Comparison of ENCODE assay signal across 10 cellular contexts in the genomic region with DNA sequence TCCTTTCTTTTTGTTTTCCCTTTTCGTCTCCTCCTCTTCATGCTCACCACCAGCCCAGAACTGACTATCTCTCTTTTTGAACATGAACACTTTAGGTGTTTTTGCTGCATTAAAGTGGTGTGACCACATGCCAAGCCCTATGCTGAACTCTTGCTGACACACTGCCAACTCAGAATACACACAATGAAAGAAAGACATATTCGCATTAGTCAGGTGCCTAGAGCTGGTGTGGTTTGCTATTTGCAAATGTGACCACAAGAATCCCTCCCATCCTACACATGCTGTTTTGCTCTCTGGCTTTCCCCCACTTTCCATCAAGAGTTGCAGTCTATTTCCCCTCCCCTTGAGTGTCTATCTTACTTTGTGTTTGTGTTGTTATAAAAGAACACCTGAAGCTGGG.
A peak's percentile ranks its signal among the peaks of the same experiment; 100 is the strongest.
DNase-seq lines count a peak whose midpoint lies in the region; ATAC-seq and TF ChIP-seq lines count a peak whose summit lies in the region.
"Had no signal": no experiment of that assay in that cellular context is flagged by ENCODE, and none has a peak within 500 bp of the region (broad histone marks: within the 10 kb centered on the region; RNA-seq: fewer than 3 reads in every experiment).

No MANE protein-coding gene starts in this region.

- peak overlapping the region; percentile 54 for H3K4me2 ChIP-seq in DND-41 (ENCODE audit: insufficient read depth, low read length)
- H3K4me2 ChIP-seq in Karpas-422 (ENCODE audit: low read depth, low read length, poor library complexity, severe bottlenecking): no peak overlapping the region
- H3K4me2 ChIP-seq: BLaER1 treated with 17β-estradiol and CSF1 and Interleukin-3, amounts not matched to agents 10 nM and 100 nM had no signal

- WGBS in body of pancreas, 2 donors: 83 to 84% methylated on average over 2 of the region's 2 CpGs

- H3K27me3 Mint-ChIP-seq in activated CD8-positive, alpha-beta memory T cell treated with anti-CD3 and anti-CD28 coated beads, Interleukin-2, amount 10 ng/mL, durations not matched to agents 7 days and 5 days: no peaks in the 10 kb centered on the region

- peaks cover 77% of the 10 kb centered on the region for H3K4me1 ChIP-seq in DND-41 (ENCODE audit: insufficient read depth, low read length)
- H3K4me1 ChIP-seq in body of pancreas: no peaks in the 10 kb centered on the region
- H3K4me1 ChIP-seq in Karpas-422 (ENCODE audit: low read length): no peaks in the 10 kb centered on the region
- H3K4me1 ChIP-seq: parathyroid adenoma had no signal

- intact Hi-C loops in body of pancreas (cut with DNase I): no loop called here

- H3K27ac ChIP-seq in DND-41 (ENCODE audit: low read length): peak overlapping the region; percentile 95
- no peak overlapping the region for H3K27ac ChIP-seq in body of pancreas
- no peak overlapping the region for H3K27ac ChIP-seq in Karpas-422 (ENCODE audit: low read length)
- H3K27ac ChIP-seq: BLaER1 treated with 17β-estradiol and CSF1 and Interleukin-3, amounts not matched to agents 10 nM and 100 nM; parathyroid adenoma had no signal

- H3K9me3 ChIP-seq in DND-41 (ENCODE audit: insufficient read depth, low read length, severe bottlenecking): no peaks in the 10 kb centered on the region
- no peaks in the 10 kb centered on the region for H3K9me3 ChIP-seq in body of pancreas
- peaks cover 8% of the 10 kb centered on the region for H3K9me3 ChIP-seq in Karpas-422 (ENCODE audit: low read length)

- H2AFZ ChIP-seq in DND-41 (ENCODE audit: low read depth, low read length): peak overlapping the region; percentile 46; the same call in 1 of the 2 replicates
- no peak overlapping the region for H2AFZ ChIP-seq in Karpas-422 (ENCODE audit: low read length)
- H2AFZ ChIP-seq: parathyroid adenoma had no signal

- TF ChIP-seq CTCF in DND-41 (IDR thresholded peaks at IDR 0.05; ENCODE audit: borderline replicate concordance, extremely low read depth, low read length, poor library complexity, severe bottlenecking) (no peak), kidney epithelial cell (IDR thresholded peaks at IDR 0.05; ENCODE audit: insufficient read depth, low read length, poor library complexity, severe bottlenecking) (no peak), body of pancreas (IDR thresholded peaks at IDR 0.05) (no peak)

- H3K4me1 Mint-ChIP-seq in activated CD8-positive, alpha-beta memory T cell treated with anti-CD3 and anti-CD28 coated beads, Interleukin-2, amount 10 ng/mL, durations not matched to agents 7 days and 5 days: peaks cover 17% of the 10 kb centered on the region

- peaks cover 82% of the 10 kb centered on the region for H3K79me2 ChIP-seq in DND-41 (ENCODE audit: insufficient read depth, low read length)
- no peaks in the 10 kb centered on the region for H3K79me2 ChIP-seq in Karpas-422 (ENCODE audit: low read length)
- H3K79me2 ChIP-seq: parathyroid adenoma had no signal

- H3K9me3 Mint-ChIP-seq in activated CD8-positive, alpha-beta memory T cell treated with anti-CD3 and anti-CD28 coated beads, Interleukin-2, amount 10 ng/mL, durations not matched to agents 7 days and 5 days (ENCODE audit: low read depth): peaks cover 5% of the 10 kb centered on the region

- H4K20me1 ChIP-seq in DND-41 (ENCODE audit: insufficient read depth, low read length) (no peaks in the 10 kb centered on the region), Karpas-422 (ENCODE audit: insufficient read depth, low read depth, low read length) (no peaks in the 10 kb centered on the region)
- H4K20me1 ChIP-seq: BLaER1 treated with 17β-estradiol and CSF1 and Interleukin-3, amounts not matched to agents 10 nM and 100 nM had no signal

- H3K9me2 ChIP-seq in Karpas-422 (replicated peaks; ENCODE audit: insufficient read depth, low read length): no peaks in the 10 kb centered on the region

- CTCF ChIA-PET in activated CD8-positive, alpha-beta memory T cell treated with anti-CD3 and anti-CD28 coated beads, Interleukin-2, amount 10 ng/mL, durations not matched to agents 7 days and 5 days (lab: Charles Lee): interaction anchor here (1.3 kb wide), 1 partner anchor 13 kb away, joined by 3 read pairs; no protein-coding TSS in a partner anchor

- no peak overlapping the region for H3K4me3 Mint-ChIP-seq in activated CD8-positive, alpha-beta memory T cell treated with anti-CD3 and anti-CD28 coated beads, Interleukin-2, amount 10 ng/mL, durations not matched to agents 7 days and 5 days

- peak overlapping the region in 1 of 2 experiments; percentile 43; a peak in 2 of 4 replicates for H3K4me3 ChIP-seq in DND-41 (ENCODE audit: low read depth in 1 of 2, low read length in 2 of 2)
- no peak overlapping the region for H3K4me3 ChIP-seq in kidney epithelial cell (ENCODE audit: low read depth, low read length)
- no peak overlapping the region for H3K4me3 ChIP-seq in body of pancreas
- H3K4me3 ChIP-seq in Karpas-422 (ENCODE audit: low read length): no peak overlapping the region
- H3K4me3 ChIP-seq: BLaER1 treated with 17β-estradiol and CSF1 and Interleukin-3, amounts not matched to agents 10 nM and 100 nM had no signal

- no peak for TF ChIP-seq POLR2A in body of pancreas (IDR thresholded peaks at IDR 0.05)

- H3K36me3 ChIP-seq in DND-41 (ENCODE audit: insufficient read depth, low read length) (peaks cover 18% of the 10 kb centered on the region), kidney epithelial cell (ENCODE audit: control insufficient read depth, insufficient read depth, low read length) (no peaks in the 10 kb centered on the region), body of pancreas (replicated peaks in 1 of 2; ENCODE audit: insufficient read depth in 1 of 2, low read depth in 2 of 2) (no peaks in the 10 kb centered on the region), Karpas-422 (ENCODE audit: insufficient read depth, low read length) (no peaks in the 10 kb centered on the region)
- H3K36me3 ChIP-seq: BLaER1 treated with 17β-estradiol and CSF1 and Interleukin-3, amounts not matched to agents 10 nM and 100 nM had no signal

- H3K9ac ChIP-seq in DND-41 (ENCODE audit: low read depth, low read length): peak overlapping the region; percentile 51
- no peak overlapping the region for H3K9ac ChIP-seq in Karpas-422 (ENCODE audit: low read length)
- H3K9ac ChIP-seq: BLaER1 treated with 17β-estradiol and CSF1 and Interleukin-3, amounts not matched to agents 10 nM and 100 nM; parathyroid adenoma had no signal

- peak; percentile 82 for DNase-seq in DND-41
- DNase-seq in activated CD8-positive, alpha-beta memory T cell treated with anti-CD3 and anti-CD28 coated beads, Interleukin-2, amount 10 ng/mL, durations not matched to agents 7 days and 5 days: peak; percentile 55
- DNase-seq in kidney epithelial cell (ENCODE audit: low read depth): peak; percentile 45
- no peak for DNase-seq in body of pancreas
- DNase-seq in Karpas-422: no peak
- no peak for DNase-seq in NOMO-1 (lab: John Stamatoyannopoulos, UW; ENCODE audit: unreplicated experiment in 2 of 2)

- H3K36me3 Mint-ChIP-seq in activated CD8-positive, alpha-beta memory T cell treated with anti-CD3 and anti-CD28 coated beads, Interleukin-2, amount 10 ng/mL, durations not matched to agents 7 days and 5 days: peaks cover 10% of the 10 kb centered on the region

- ATAC-seq in DND-41 (ENCODE audit: insufficient read depth, low read depth): peak; percentile 93
- ATAC-seq in HG03565 (IDR thresholded peaks at IDR 0.05; ENCODE audit: unreplicated experiment): peak; percentile 77
- peak; percentile 71 for ATAC-seq in activated CD8-positive, alpha-beta memory T cell treated with anti-CD3 and anti-CD28 coated beads, Interleukin-2, amount 10 ng/mL, durations not matched to agents 7 days and 5 days
- ATAC-seq in body of pancreas: no peak
- ATAC-seq in HG03045 (IDR thresholded peaks at IDR 0.05; ENCODE audit: unreplicated experiment): no peak

- H3K27ac Mint-ChIP-seq in activated CD8-positive, alpha-beta memory T cell treated with anti-CD3 and anti-CD28 coated beads, Interleukin-2, amount 10 ng/mL, durations not matched to agents 7 days and 5 days: peak overlapping the region; percentile 64

- H3K27me3 ChIP-seq in DND-41 (ENCODE audit: insufficient read depth, low read length, poor library complexity) (no peaks in the 10 kb centered on the region), kidney epithelial cell (ENCODE audit: control insufficient read depth, insufficient read depth, low read length) (no peaks in the 10 kb centered on the region), body of pancreas (no peaks in the 10 kb centered on the region), Karpas-422 (ENCODE audit: low read length) (no peaks in the 10 kb centered on the region)
- H3K27me3 ChIP-seq: BLaER1 treated with 17β-estradiol and CSF1 and Interleukin-3, amounts not matched to agents 10 nM and 100 nM had no signal

Comparison
In these comparisons a context has a peak if more than half of its experiments do, and no peak if none do; other contexts are left out.
1. ATAC-seq: peak in DND-41 (single experiment), HG03565 (single experiment) and activated CD8-positive, alpha-beta memory T cell treated with anti-CD3 and anti-CD28 coated beads, Interleukin-2, amount 10 ng/mL, durations not matched to agents 7 days and 5 days (single experiment); none in body of pancreas (single experiment) and HG03045 (single experiment).
2. DNase-seq: peak in DND-41 (single experiment), activated CD8-positive, alpha-beta memory T cell treated with anti-CD3 and anti-CD28 coated beads, Interleukin-2, amount 10 ng/mL, durations not matched to agents 7 days and 5 days (single experiment) and kidney epithelial cell (single experiment); none in body of pancreas (0 of 4), Karpas-422 (single experiment) and NOMO-1 (0 of 2).